Comparison of ENCODE assay signal across 16 cellular contexts in genomic region chr4:10578027-10578426, GRCh38.
DNase-seq lines count a peak whose midpoint lies in the region; ATAC-seq, FAIRE-seq and TF ChIP-seq lines count a peak whose summit lies in the region.
"Had no signal": no experiment of that assay in that cellular context is flagged by ENCODE, and none has a peak within 500 bp of the region (broad histone marks: within the 10 kb centered on the region; RNA-seq: fewer than 3 reads in every experiment).

No MANE protein-coding gene starts in this region.

- no peaks in the 10 kb centered on the region for H4K20me1 ChIP-seq in GM12878 (ENCODE audit: control insufficient read depth, insufficient read depth)

- H3K9ac ChIP-seq in GM12878 (ENCODE audit: control insufficient read depth, insufficient read depth, low read length), result no peak overlapping the region

- no peaks in the 10 kb centered on the region for H3K79me2 ChIP-seq in GM12878 (ENCODE audit: control insufficient read depth, insufficient read depth, low read length)

- TF ChIP-seq EP300 in GM12878 (IDR thresholded peaks at IDR 0.05; ENCODE audit: borderline replicate concordance in 1 of 2, control insufficient read depth in 1 of 2, low read depth in 2 of 2, low read length in 2 of 2) (no peak), transverse colon (IDR thresholded peaks at IDR 0.05; ENCODE audit: low read depth) (no peak), stomach (IDR thresholded peaks at IDR 0.05) (no peak)

- SMC1A ChIA-PET in GM12878 (lab: Charles Lee; ENCODE audit: uncharacterized antibody, unreplicated experiment), result interaction anchor here (0.7 kb wide), 1 partner anchor 392 kb away, joined by 3 read pairs; no protein-coding TSS in a partner anchor

- CTCF ChIA-PET in GM12878 (lab: Yijun Ruan, JAX), result interaction anchor here (2.8 kb wide), 1 partner anchor 24 kb away, joined by 12 read pairs; no protein-coding TSS in a partner anchor

- H2AFZ ChIP-seq in GM12878 (ENCODE audit: control insufficient read depth, low read depth, low read length), result no peak overlapping the region

- H3K4me1 ChIP-seq in GM12878 (ENCODE audit: control insufficient read depth, insufficient read depth, low read length), result peaks cover 15% of the 10 kb centered on the region
- no peaks in the 10 kb centered on the region for H3K4me1 ChIP-seq in transverse colon
- no peaks in the 10 kb centered on the region for H3K4me1 ChIP-seq in stomach

- H3K27me3 ChIP-seq in GM12878 (replicated peaks in 1 of 2; ENCODE audit: control insufficient read depth in 2 of 2, insufficient read depth in 2 of 2, low read length in 1 of 2), result no peaks in the 10 kb centered on the region
- no peaks in the 10 kb centered on the region for H3K27me3 ChIP-seq in transverse colon
- H3K27me3 ChIP-seq in stomach, result no peaks in the 10 kb centered on the region

- RAD21 ChIA-PET in GM12878 (lab: Charles Lee; ENCODE audit: unreplicated experiment), result no interaction called here

- H3K36me3 ChIP-seq in GM12878 (ENCODE audit: control insufficient read depth in 2 of 2, insufficient read depth in 2 of 2, low read length in 1 of 2) (no peaks in the 10 kb centered on the region), transverse colon (no peaks in the 10 kb centered on the region), stomach (no peaks in the 10 kb centered on the region)
- H3K36me3 ChIP-seq: thoracic aorta had no signal

- POLR2A ChIA-PET in GM12878 (lab: Charles Lee), result no interaction called here

- BruUV-seq in GM12878 (replicated peaks; lab: Mats Ljungman, UMichigan), result no TSS peak

- TF ChIP-seq RAD21 in GM12878 (IDR thresholded peaks at IDR 0.05; ENCODE audit: insufficient read depth, low read depth, low read length), result no peak

- 13% methylated on average over 4 of the region's 4 CpGs for WGBS in GM12878 (ENCODE audit: insufficient coverage, insufficient replicate concordance, low lambda C conversion rate, missing lambda C conversion rate)
- 48 to 50% methylated on average over 4 of the region's 4 CpGs for WGBS in transverse colon (ENCODE audit: low coverage in 1 of 2), 2 donors
- 36 to 51% (median 37%) methylated on average over 4 of the region's 4 CpGs for WGBS in stomach, 5 donors

- DNase-seq in GM12878 (ENCODE audit: low read depth, low spot score) (peak; percentile 45), transverse colon (no peak), SKM-1 (lab: John Stamatoyannopoulos, UW; ENCODE audit: unreplicated experiment) (no peak), stomach (no peak)
- DNase-seq: activated CD4-positive, alpha-beta T cell treated with anti-CD3 and anti-CD28 coated beads for 4 hours; activated T-cell treated with anti-CD3 and anti-CD28 coated beads, Interleukin-2, amount 50 U/mL, for 72 hours; amygdala; CD4-positive, alpha-beta memory T cell; dermis blood vessel endothelial cell; NCI-H187; occipital lobe had no signal

- intact Hi-C loops in GM12878 (cut with micrococcal nuclease; ENCODE audit: unreplicated experiment), result no loop called here
- intact Hi-C loops in transverse colon (cut with DNase I; ENCODE audit: low total_unique reads), result no loop called here
- intact Hi-C loops in stomach (cut with DNase I; ENCODE audit: low total_unique reads), result loop anchor here (10.0 kb wide), 1 partner anchor 137 kb away; no protein-coding TSS in a partner anchor

- peak; percentile 88 for FAIRE-seq in GM12878 (lab: Jason Lieb, UNC)
- FAIRE-seq: G401.6 had no signal

- TF ChIP-seq POLR2A in GM12878 (IDR thresholded peaks at IDR 0.05; ENCODE audit: low read depth, low read length) (no peak), transverse colon (IDR thresholded peaks at IDR 0.05) (no peak), stomach (IDR thresholded peaks at IDR 0.05) (no peak)

- H3K4me2 ChIP-seq in GM12878 (ENCODE audit: control insufficient read depth, insufficient read depth), result no peak overlapping the region

- no peak overlapping the region for H3K27ac ChIP-seq in GM12878 (ENCODE audit: control insufficient read depth, insufficient read depth)
- H3K27ac ChIP-seq in transverse colon, result no peak overlapping the region
- no peak overlapping the region for H3K27ac ChIP-seq in stomach
- H3K27ac ChIP-seq: thoracic aorta had no signal

- in situ Hi-C loops in GM12878 (cut with MboI), result no loop called here
- in situ Hi-C loops in transverse colon (cut with MboI; ENCODE audit: low pct_ligation_motif_present in 1 of 4, low pct_unique_long_range_greater_than_20kb in 1 of 4, low sequenced_read_pairs in 3 of 4), result loop anchor here in 3 of 4 donors (25.0 kb wide), 2 partner anchors 834 to 1134 kb away; no protein-coding TSS in a partner anchor

- ATAC-seq in GM18868 (IDR thresholded peaks at IDR 0.05; ENCODE audit: unreplicated experiment) (peak; percentile 62), GM21515 (IDR thresholded peaks at IDR 0.05; ENCODE audit: unreplicated experiment) (peak; percentile 69), HG03060 (IDR thresholded peaks at IDR 0.05; ENCODE audit: low read depth, unreplicated experiment) (peak; percentile 54), GM12878 (peak; percentile 68)
- ATAC-seq: activated T-cell treated with anti-CD3 and anti-CD28 coated beads, Interleukin-2, amount 50 U/mL, for 72 hours had no signal

- TF ChIP-seq CTCF in GM12878 (IDR thresholded peaks at IDR 0.05 in 2 of 3, conservative IDR thresholded peaks at IDR 0.05 in 1 of 3; ENCODE audit: control insufficient read depth in 2 of 3, extremely low read depth in 1 of 3, insufficient read depth in 1 of 3, low read depth in 3 of 3, low read length in 3 of 3) (no peak), transverse colon (IDR thresholded peaks at IDR 0.05) (no peak), stomach (IDR thresholded peaks at IDR 0.05) (no peak)

- no peaks in the 10 kb centered on the region for H3K9me3 ChIP-seq in GM12878 (replicated peaks; ENCODE audit: control insufficient read depth, insufficient read depth, low read length)
- no peaks in the 10 kb centered on the region for H3K9me3 ChIP-seq in transverse colon
- no peaks in the 10 kb centered on the region for H3K9me3 ChIP-seq in stomach
- H3K9me3 ChIP-seq: thoracic aorta had no signal

- H3K4me3 ChIP-seq in GM12878 (no peak overlapping the region), transverse colon (no peak overlapping the region), stomach (no peak overlapping the region)
- H3K4me3 ChIP-seq: thoracic aorta had no signal

TF ChIP-seq in GM12878, 131 proteins besides CTCF, POLR2A, EP300 and RAD21:
- TF ChIP-seq POU2F2 (IDR thresholded peaks at IDR 0.05; ENCODE audit: borderline replicate concordance, low read depth, low read length) (peak; percentile 50; the same call in 1 of the 3 replicates), TCF12 (IDR thresholded peaks at IDR 0.05; ENCODE audit: low read depth, low read length) (0 out of 2 replicates have a peak, but pooled peaks have one; percentile 17), GATAD2B (conservative IDR thresholded peaks at IDR 0.05; ENCODE audit: low read depth) (no peak), IRF4 (IDR thresholded peaks at IDR 0.05; ENCODE audit: low read depth, low read length) (no peak), MEF2B (IDR thresholded peaks at IDR 0.05; ENCODE audit: partially characterized antibody, poor library complexity, severe bottlenecking) (peak; percentile 23), HDAC2 (IDR thresholded peaks at IDR 0.05) (no peak), MEF2A (IDR thresholded peaks at IDR 0.05; ENCODE audit: insufficient read depth, low read depth, low read length) (0 out of 2 replicates have a peak, but pooled peaks have one; percentile 54), PAX5 (IDR thresholded peaks at IDR 0.05; ENCODE audit: borderline replicate concordance, low read depth, low read length) (peak; percentile 51; the same call in 1 of the 2 replicates)
